In the genomic region with DNA sequence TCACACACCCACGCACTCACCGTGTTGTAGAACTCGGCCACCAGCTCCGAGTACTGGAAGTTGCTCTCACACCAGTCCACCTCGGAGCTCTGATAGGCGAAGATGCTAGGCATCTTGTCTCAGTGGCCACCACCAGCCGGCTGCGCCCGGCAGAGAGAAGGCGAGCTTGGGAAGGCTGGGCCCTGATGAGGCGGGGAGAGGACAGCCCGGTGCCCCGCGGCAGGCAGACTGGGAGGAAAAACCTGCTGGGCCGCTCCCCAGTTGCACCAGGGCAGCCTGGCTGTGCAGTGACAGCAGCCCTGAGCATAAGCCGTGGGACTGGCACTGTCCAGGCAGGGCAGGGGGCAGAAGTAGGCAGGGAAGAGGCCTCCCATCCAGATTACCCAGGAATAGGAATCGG, we compare ENCODE assay signal across 1 cellular context.
TF ChIP-seq lines count a peak whose summit lies in the region.

A gene with protein sequence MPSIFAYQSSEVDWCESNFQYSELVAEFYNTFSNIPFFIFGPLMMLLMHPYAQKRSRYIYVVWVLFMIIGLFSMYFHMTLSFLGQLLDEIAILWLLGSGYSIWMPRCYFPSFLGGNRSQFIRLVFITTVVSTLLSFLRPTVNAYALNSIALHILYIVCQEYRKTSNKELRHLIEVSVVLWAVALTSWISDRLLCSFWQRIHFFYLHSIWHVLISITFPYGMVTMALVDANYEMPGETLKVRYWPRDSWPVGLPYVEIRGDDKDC (minus strand): TSS at position 174 of the 400 bp plus-strand sequence. CDS start 61 bp downstream, at position 113.

TF ChIP-seq in GM23338, 12 proteins besides CTCF, POLR2A, EP300 and RAD21 (continued from another document):
- TF ChIP-seq, protein P1, sequence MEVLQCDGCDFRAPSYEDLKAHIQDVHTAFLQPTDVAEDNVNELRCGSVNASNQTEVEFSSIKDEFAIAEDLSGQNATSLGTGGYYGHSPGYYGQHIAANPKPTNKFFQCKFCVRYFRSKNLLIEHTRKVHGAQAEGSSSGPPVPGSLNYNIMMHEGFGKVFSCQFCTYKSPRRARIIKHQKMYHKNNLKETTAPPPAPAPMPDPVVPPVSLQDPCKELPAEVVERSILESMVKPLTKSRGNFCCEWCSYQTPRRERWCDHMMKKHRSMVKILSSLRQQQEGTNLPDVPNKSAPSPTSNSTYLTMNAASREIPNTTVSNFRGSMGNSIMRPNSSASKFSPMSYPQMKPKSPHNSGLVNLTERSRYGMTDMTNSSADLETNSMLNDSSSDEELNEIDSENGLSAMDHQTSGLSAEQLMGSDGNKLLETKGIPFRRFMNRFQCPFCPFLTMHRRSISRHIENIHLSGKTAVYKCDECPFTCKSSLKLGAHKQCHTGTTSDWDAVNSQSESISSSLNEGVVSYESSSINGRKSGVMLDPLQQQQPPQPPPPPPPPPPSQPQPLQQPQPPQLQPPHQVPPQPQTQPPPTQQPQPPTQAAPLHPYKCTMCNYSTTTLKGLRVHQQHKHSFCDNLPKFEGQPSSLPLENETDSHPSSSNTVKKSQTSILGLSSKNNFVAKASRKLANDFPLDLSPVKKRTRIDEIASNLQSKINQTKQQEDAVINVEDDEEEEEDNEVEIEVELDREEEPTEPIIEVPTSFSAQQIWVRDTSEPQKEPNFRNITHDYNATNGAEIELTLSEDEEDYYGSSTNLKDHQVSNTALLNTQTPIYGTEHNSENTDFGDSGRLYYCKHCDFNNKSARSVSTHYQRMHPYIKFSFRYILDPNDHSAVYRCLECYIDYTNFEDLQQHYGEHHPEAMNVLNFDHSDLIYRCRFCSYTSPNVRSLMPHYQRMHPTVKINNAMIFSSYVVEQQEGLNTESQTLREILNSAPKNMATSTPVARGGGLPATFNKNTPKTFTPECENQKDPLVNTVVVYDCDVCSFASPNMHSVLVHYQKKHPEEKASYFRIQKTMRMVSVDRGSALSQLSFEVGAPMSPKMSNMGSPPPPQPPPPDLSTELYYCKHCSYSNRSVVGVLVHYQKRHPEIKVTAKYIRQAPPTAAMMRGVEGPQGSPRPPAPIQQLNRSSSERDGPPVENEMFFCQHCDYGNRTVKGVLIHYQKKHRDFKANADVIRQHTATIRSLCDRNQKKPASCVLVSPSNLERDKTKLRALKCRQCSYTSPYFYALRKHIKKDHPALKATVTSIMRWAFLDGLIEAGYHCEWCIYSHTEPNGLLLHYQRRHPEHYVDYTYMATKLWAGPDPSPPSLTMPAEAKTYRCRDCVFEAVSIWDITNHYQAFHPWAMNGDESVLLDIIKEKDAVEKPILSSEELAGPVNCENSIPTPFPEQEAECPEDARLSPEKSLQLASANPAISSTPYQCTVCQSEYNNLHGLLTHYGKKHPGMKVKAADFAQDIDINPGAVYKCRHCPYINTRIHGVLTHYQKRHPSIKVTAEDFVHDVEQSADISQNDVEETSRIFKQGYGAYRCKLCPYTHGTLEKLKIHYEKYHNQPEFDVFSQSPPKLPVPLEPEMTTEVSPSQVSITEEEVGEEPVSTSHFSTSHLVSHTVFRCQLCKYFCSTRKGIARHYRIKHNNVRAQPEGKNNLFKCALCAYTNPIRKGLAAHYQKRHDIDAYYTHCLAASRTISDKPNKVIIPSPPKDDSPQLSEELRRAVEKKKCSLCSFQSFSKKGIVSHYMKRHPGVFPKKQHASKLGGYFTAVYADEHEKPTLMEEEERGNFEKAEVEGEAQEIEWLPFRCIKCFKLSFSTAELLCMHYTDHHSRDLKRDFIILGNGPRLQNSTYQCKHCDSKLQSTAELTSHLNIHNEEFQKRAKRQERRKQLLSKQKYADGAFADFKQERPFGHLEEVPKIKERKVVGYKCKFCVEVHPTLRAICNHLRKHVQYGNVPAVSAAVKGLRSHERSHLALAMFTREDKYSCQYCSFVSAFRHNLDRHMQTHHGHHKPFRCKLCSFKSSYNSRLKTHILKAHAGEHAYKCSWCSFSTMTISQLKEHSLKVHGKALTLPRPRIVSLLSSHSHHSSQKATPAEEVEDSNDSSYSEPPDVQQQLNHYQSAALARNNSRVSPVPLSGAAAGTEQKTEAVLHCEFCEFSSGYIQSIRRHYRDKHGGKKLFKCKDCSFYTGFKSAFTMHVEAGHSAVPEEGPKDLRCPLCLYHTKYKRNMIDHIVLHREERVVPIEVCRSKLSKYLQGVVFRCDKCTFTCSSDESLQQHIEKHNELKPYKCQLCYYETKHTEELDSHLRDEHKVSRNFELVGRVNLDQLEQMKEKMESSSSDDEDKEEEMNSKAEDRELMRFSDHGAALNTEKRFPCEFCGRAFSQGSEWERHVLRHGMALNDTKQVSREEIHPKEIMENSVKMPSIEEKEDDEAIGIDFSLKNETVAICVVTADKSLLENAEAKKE (CRISPR knock-in tag; IDR thresholded peaks at IDR 0.05): no peak
- TF ChIP-seq, protein P2, sequence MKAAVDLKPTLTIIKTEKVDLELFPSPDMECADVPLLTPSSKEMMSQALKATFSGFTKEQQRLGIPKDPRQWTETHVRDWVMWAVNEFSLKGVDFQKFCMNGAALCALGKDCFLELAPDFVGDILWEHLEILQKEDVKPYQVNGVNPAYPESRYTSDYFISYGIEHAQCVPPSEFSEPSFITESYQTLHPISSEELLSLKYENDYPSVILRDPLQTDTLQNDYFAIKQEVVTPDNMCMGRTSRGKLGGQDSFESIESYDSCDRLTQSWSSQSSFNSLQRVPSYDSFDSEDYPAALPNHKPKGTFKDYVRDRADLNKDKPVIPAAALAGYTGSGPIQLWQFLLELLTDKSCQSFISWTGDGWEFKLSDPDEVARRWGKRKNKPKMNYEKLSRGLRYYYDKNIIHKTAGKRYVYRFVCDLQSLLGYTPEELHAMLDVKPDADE (IDR thresholded peaks at IDR 0.05): no peak
- TF ChIP-seq STAT1 (IDR thresholded peaks at IDR 0.05; ENCODE audit: unreplicated experiment) (no peak), ZNF114 (CRISPR knock-in tag; IDR thresholded peaks at IDR 0.05) (no peak), POLR2AphosphoS5 (IDR thresholded peaks at IDR 0.05; ENCODE audit: low read depth) (no peak), CREB1 (CRISPR knock-in tag; IDR thresholded peaks at IDR 0.05; ENCODE audit: low read depth) (no peak), JUNB (IDR thresholded peaks at IDR 0.05; ENCODE audit: unreplicated experiment) (no peak)
